ENCODE assay signal across 17 cellular contexts in genomic region chr1:170407138-170407537, GRCh38.
DNase-seq lines count a peak whose midpoint lies in the region; ATAC-seq and TF ChIP-seq lines count a peak whose summit lies in the region.
"Had no signal": no experiment of that assay in that cellular context is flagged by ENCODE, and none has a peak within 500 bp of the region (broad histone marks: within the 10 kb centered on the region; RNA-seq: fewer than 3 reads in every experiment).

No MANE protein-coding gene starts in this region.

- intact Hi-C loops in MCF 10A (cut with micrococcal nuclease) = no loop called here
- intact Hi-C loops in mammary epithelial cell (cut with micrococcal nuclease) = no loop called here

- H3K27me3 ChIP-seq in mammary epithelial cell (ENCODE audit: insufficient read depth, low read length) (no peaks in the 10 kb centered on the region), mesenchymal stem cell (ENCODE audit: control insufficient read depth in 1 of 2, insufficient read depth in 1 of 2, low read length in 2 of 2) (no peaks in the 10 kb centered on the region), smooth muscle cell (ENCODE audit: low read depth) (no peaks in the 10 kb centered on the region)

- peaks cover 12% of the 10 kb centered on the region for H3K4me1 Mint-ChIP-seq in MCF 10A (ENCODE audit: insufficient read depth, unreplicated experiment)
- H3K4me1 Mint-ChIP-seq: CD4-positive, CD25-positive, alpha-beta regulatory T cell had no signal

- H3K27ac ChIP-seq in mammary epithelial cell (ENCODE audit: insufficient read depth, low read depth, low read length) = no peak overlapping the region
- no peak overlapping the region for H3K27ac ChIP-seq in mesenchymal stem cell (ENCODE audit: low read length, poor library complexity, severe bottlenecking)
- peak overlapping the region; percentile 50 for H3K27ac ChIP-seq in smooth muscle cell (ENCODE audit: low read depth)

- H3K4me3 ChIP-seq in mammary epithelial cell (replicated peaks in 1 of 3; ENCODE audit: insufficient read depth in 1 of 3, low read depth in 2 of 3, low read length in 3 of 3) = no peak overlapping the region
- H3K4me3 ChIP-seq in mesenchymal stem cell (ENCODE audit: insufficient read depth in 1 of 2, low read depth in 1 of 2, low read length in 2 of 2) = no peak overlapping the region
- H3K4me3 ChIP-seq in smooth muscle cell = no peak overlapping the region
- H3K4me3 ChIP-seq: HAP-1 had no signal

- DNase-seq in MCF 10A (ENCODE audit: unreplicated experiment) = no peak
- no peak for DNase-seq in mammary epithelial cell
- peak; percentile 40 for DNase-seq in amniotic stem cell (lab: John Stamatoyannopoulos, UW)
- DNase-seq in mesenchymal stem cell = no peak
- DNase-seq in smooth muscle cell (lab: John Stamatoyannopoulos, UW; ENCODE audit: unreplicated experiment) = no peak
- no peak for DNase-seq in stimulated activated CD8-positive, alpha-beta memory T cell treated with anti-CD3 and anti-CD28 coated beads, Interleukin-4, amount 100 ng/mL, for 48 hours
- no peak for DNase-seq in iPS-NIHi11 (ENCODE audit: low spot score)
- DNase-seq: CD4-positive, CD25-positive, alpha-beta regulatory T cell; DMS79; MM.1S; NCI-H1048; NCI-H1436; NCI-H187 treated with DMSO at 0.1 percent for 48 hours; NCI-H69 had no signal

- no peaks in the 10 kb centered on the region for H3K79me2 ChIP-seq in mammary epithelial cell (ENCODE audit: insufficient read depth, low read length)
- H3K79me2 ChIP-seq in smooth muscle cell (ENCODE audit: low read depth) = no peaks in the 10 kb centered on the region

- H3K4ac ChIP-seq in mesenchymal stem cell (ENCODE audit: low read depth in 1 of 2, low read length in 2 of 2) = no peak overlapping the region

- no peaks in the 10 kb centered on the region for H3K27me3 Mint-ChIP-seq in MCF 10A (ENCODE audit: insufficient read depth, unreplicated experiment)

- no peaks in the 10 kb centered on the region for H3K9me3 ChIP-seq in mammary epithelial cell (replicated peaks; ENCODE audit: insufficient read depth, low read length)
- peaks cover 9% of the 10 kb centered on the region for H3K9me3 ChIP-seq in mesenchymal stem cell (ENCODE audit: control insufficient read depth, low read length)
- no peaks in the 10 kb centered on the region for H3K9me3 ChIP-seq in smooth muscle cell (replicated peaks; ENCODE audit: low read depth)
- H3K9me3 ChIP-seq: HAP-1 had no signal

- H3K4me3 Mint-ChIP-seq in MCF 10A (ENCODE audit: unreplicated experiment) = no peak overlapping the region
- H3K4me3 Mint-ChIP-seq: CD4-positive, CD25-positive, alpha-beta regulatory T cell had no signal

- H3K4me1 ChIP-seq in mammary epithelial cell (ENCODE audit: insufficient read depth, low read length) (peaks cover 5% of the 10 kb centered on the region), mesenchymal stem cell (ENCODE audit: control insufficient read depth, insufficient read depth, low read depth, low read length) (no peaks in the 10 kb centered on the region), smooth muscle cell (ENCODE audit: low read depth) (peaks cover 5% of the 10 kb centered on the region)

- peak overlapping the region; percentile 3 for H3K27ac Mint-ChIP-seq in MCF 10A (ENCODE audit: low read depth, unreplicated experiment)
- H3K27ac Mint-ChIP-seq: CD4-positive, CD25-positive, alpha-beta regulatory T cell had no signal

- no peaks in the 10 kb centered on the region for H3F3A ChIP-seq in smooth muscle cell (ENCODE audit: low read depth)

- no peak overlapping the region for H4K8ac ChIP-seq in mesenchymal stem cell (ENCODE audit: low read length)

- no TSS peak for BruUV-seq in MCF 10A (replicated peaks; lab: Mats Ljungman, UMichigan)
- BruUV-seq in mammary epithelial cell (replicated peaks; lab: Mats Ljungman, UMichigan) = no TSS peak

- no peak overlapping the region for H2AK5ac ChIP-seq in mesenchymal stem cell (ENCODE audit: low read length, severe bottlenecking)

- H4K20me1 ChIP-seq in mammary epithelial cell (ENCODE audit: insufficient read depth, low read length) (no peaks in the 10 kb centered on the region), smooth muscle cell (ENCODE audit: low read depth) (no peaks in the 10 kb centered on the region)

- no peak overlapping the region for H2BK120ac ChIP-seq in mesenchymal stem cell (ENCODE audit: low read depth, low read length)

- no peak overlapping the region for H2BK12ac ChIP-seq in mesenchymal stem cell (ENCODE audit: low read length in 2 of 2)

- 69% methylated on average over 2 of the region's 2 CpGs for WGBS in mammary epithelial cell (ENCODE audit: low coverage, missing lambda C conversion rate)
- WGBS in mesenchymal stem cell = 86% methylated on average over 2 of the region's 2 CpGs
- WGBS in smooth muscle cell (ENCODE audit: low lambda C conversion rate) = 27% methylated on average over 2 of the region's 2 CpGs

- ATAC-seq in HG03135 (IDR thresholded peaks at IDR 0.05; ENCODE audit: unreplicated experiment) = no peak
- ATAC-seq: Panc1 had no signal

- H3K14ac ChIP-seq in mesenchymal stem cell (ENCODE audit: low read length in 2 of 2) = no peak overlapping the region

- H4K91ac ChIP-seq in mesenchymal stem cell (ENCODE audit: low read length) = no peak overlapping the region

- no peaks in the 10 kb centered on the region for H3K36me3 ChIP-seq in mammary epithelial cell (ENCODE audit: insufficient read depth, low read length)
- no peaks in the 10 kb centered on the region for H3K36me3 ChIP-seq in mesenchymal stem cell (ENCODE audit: control insufficient read depth in 1 of 2, insufficient read depth in 2 of 2, low read depth in 1 of 2, low read length in 2 of 2)
- H3K36me3 ChIP-seq in smooth muscle cell (ENCODE audit: low read depth) = no peaks in the 10 kb centered on the region
- H3K36me3 ChIP-seq: HAP-1 had no signal

- TF ChIP-seq CTCF in MCF 10A (IDR thresholded peaks at IDR 0.05; ENCODE audit: unreplicated experiment) = no peak
- no peak for TF ChIP-seq CTCF in mammary epithelial cell (conservative IDR thresholded peaks at IDR 0.05 in 1 of 2, IDR thresholded peaks at IDR 0.05 in 1 of 2; ENCODE audit: extremely low read depth in 1 of 2, insufficient read depth in 1 of 2, low read depth in 1 of 2, low read length in 2 of 2)
- no peak for TF ChIP-seq CTCF in smooth muscle cell (IDR thresholded peaks at IDR 0.05; ENCODE audit: borderline replicate concordance, insufficient read depth, poor library complexity, severe bottlenecking)

- dilution Hi-C loops in mammary epithelial cell (cut with HindIII; ENCODE audit: low sequenced_read_pairs) = no loop called here

- CTCF ChIA-PET in MCF 10A (lab: Yijun Ruan, JAX) (no interaction called here), mammary epithelial cell (lab: Charles Lee; ENCODE audit: low non-redundant PET) (no interaction called here)

- POLR2A ChIA-PET in MCF 10A (lab: Yijun Ruan, JAX) = interaction anchor here (0.6 to 0.7 kb wide), 2 partner anchors 46 to 513 kb away, joined by 3 read pairs; no protein-coding TSS in a partner anchor

- no peaks in the 10 kb centered on the region for H3K9me3 Mint-ChIP-seq in MCF 10A (ENCODE audit: unreplicated experiment)

- no peaks in the 10 kb centered on the region for H3K36me3 Mint-ChIP-seq in MCF 10A (ENCODE audit: insufficient read depth, unreplicated experiment)
- H3K36me3 Mint-ChIP-seq: CD4-positive, CD25-positive, alpha-beta regulatory T cell had no signal

- no peak overlapping the region for H2BK5ac ChIP-seq in mesenchymal stem cell (ENCODE audit: low read depth, low read length, poor library complexity, severe bottlenecking)

- no peak overlapping the region for H3K9ac ChIP-seq in mammary epithelial cell (ENCODE audit: insufficient read depth, low read length)
- H3K9ac ChIP-seq in mesenchymal stem cell (ENCODE audit: low read length) = peak overlapping the region; percentile 70
- H3K9ac ChIP-seq in smooth muscle cell (ENCODE audit: low read depth) = no peak overlapping the region

- H3K18ac ChIP-seq in mesenchymal stem cell (ENCODE audit: low read depth in 1 of 2, low read length in 2 of 2) = no peak overlapping the region

- H3K23ac ChIP-seq in mesenchymal stem cell (ENCODE audit: low read length in 2 of 2) = no peak overlapping the region

- H3K79me1 ChIP-seq in mesenchymal stem cell (replicated peaks; ENCODE audit: low read length, poor library complexity, severe bottlenecking) = no peaks in the 10 kb centered on the region

- no peak overlapping the region for H3K4me2 ChIP-seq in mammary epithelial cell (ENCODE audit: insufficient read depth, low read depth, low read length)
- H3K4me2 ChIP-seq in mesenchymal stem cell (ENCODE audit: low read length, poor library complexity, severe bottlenecking) = no peak overlapping the region
- H3K4me2 ChIP-seq in smooth muscle cell = peak overlapping the region; percentile 11

- no peak overlapping the region for H2BK15ac ChIP-seq in mesenchymal stem cell (ENCODE audit: low read depth, poor library complexity, severe bottlenecking)

- H2AFZ ChIP-seq in mammary epithelial cell (ENCODE audit: low read depth, low read length) (no peak overlapping the region), mesenchymal stem cell (ENCODE audit: low read depth, low read length) (no peak overlapping the region), smooth muscle cell (ENCODE audit: low read depth) (no peak overlapping the region)

- in situ Hi-C loops in mammary epithelial cell (cut with MboI; ENCODE audit: low sequenced_read_pairs in 2 of 2) = no loop called here
